10 cellular contexts compared by ENCODE assay signal in the genomic region with DNA sequence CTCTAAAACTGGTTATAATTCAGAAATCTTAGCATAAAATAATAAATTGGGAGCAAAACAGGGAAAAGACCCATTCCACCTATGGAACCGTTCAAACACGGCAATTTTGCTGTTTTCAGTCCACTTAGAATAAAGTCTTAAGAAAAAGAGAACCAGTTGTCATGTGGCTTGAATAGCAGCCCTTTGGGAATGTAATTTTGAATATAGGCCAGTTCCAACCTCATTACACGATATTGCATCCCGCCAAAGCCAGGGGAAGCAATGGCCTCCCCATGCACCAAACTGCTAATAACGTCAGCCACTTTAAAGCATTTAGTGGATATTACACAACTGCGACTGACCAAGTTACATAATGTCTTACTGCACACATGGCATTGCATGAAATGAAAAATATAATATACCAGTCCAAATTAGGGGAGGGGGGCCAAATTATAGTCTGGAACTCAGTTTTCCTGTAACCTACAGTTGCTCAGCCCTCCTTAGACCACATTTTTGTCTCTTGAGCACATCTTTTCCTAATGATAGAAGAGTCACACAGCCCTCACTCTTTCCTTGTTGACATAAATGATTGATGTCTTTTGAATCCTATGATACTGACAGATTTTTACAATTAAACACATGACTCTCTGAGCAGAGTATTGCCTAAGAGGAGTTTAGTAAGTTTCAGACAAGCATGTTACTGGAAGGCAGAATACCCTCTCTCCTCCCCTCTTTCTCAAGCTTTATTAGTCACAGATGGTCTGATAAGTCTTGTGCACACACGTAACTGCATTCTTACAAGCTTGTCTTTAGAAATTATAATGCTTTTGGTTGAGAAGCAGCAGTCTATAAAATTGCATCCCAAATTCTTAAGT. TPM values are rescaled to one million over a fixed set of nuclear protein-coding genes. Genes with fewer than 3 reads are reported as not detected.
A peak's percentile ranks its signal among the peaks of the same experiment; 100 is the strongest.
DNase-seq lines count a peak whose midpoint lies in the region; ATAC-seq and TF ChIP-seq lines count a peak whose summit lies in the region.
"Had no signal": no experiment of that assay in that cellular context is flagged by ENCODE, and none has a peak within 500 bp of the region (broad histone marks: within the 10 kb centered on the region; RNA-seq: fewer than 3 reads in every experiment).

No MANE protein-coding gene starts in this region.

- H3K36me3 ChIP-seq in prostate gland, result no peaks in the 10 kb centered on the region

- 34% methylated on average over 7 of the region's 7 CpGs for WGBS in prostate gland

- H3K27ac ChIP-seq in prostate gland, result peak overlapping the region; percentile 65 to 79
- H3K27ac ChIP-seq: 22Rv1 had no signal

- ATAC-seq in SK-N-SH treated with all-trans-retinoic acid at 6 μM for 48 hours (peak; percentile 70), HG02678 (IDR thresholded peaks at IDR 0.05; ENCODE audit: unreplicated experiment) (no peak)

- no peak for TF ChIP-seq CTCF in fibroblast of mammary gland (conservative IDR thresholded peaks at IDR 0.05; ENCODE audit: control insufficient read depth, insufficient read depth, low read depth, low read length)
- no peak for TF ChIP-seq CTCF in prostate gland (IDR thresholded peaks at IDR 0.05)
- no peak for TF ChIP-seq CTCF in GM20000 (IDR thresholded peaks at IDR 0.05; ENCODE audit: extremely low read depth, missing control alignments)

- H3K4me3 ChIP-seq in fibroblast of mammary gland (ENCODE audit: control insufficient read depth, low read depth, low read length) (peak overlapping the region; percentile 62), prostate gland (no peak overlapping the region)

- intact Hi-C loops in prostate gland (cut with DNase I), result no loop called here

- H3K27me3 ChIP-seq in prostate gland (replicated peaks; ENCODE audit: insufficient read depth), result no peaks in the 10 kb centered on the region

- DNase-seq in DMS53 (lab: John Stamatoyannopoulos, UW) (peak; percentile 7), DMS53 treated with DMSO at 0.1 percent for 48 hours (lab: John Stamatoyannopoulos, UW; ENCODE audit: unreplicated experiment) (no peak), fibroblast of mammary gland (ENCODE audit: low read depth) (peak; percentile 100), prostate gland (ENCODE audit: low spot score) (peak; percentile 43), GM20000 (ENCODE audit: low spot score) (no peak)
- DNase-seq in activated CD4-positive, alpha-beta T cell treated with anti-CD3 and anti-CD28 coated beads, Interleukin-2, amount 50 U/mL, for 48 hours, result no peak

- no peaks in the 10 kb centered on the region for H3K9me3 ChIP-seq in prostate gland

- H3K4me1 ChIP-seq in prostate gland (replicated peaks), result no peaks in the 10 kb centered on the region

- no peak for TF ChIP-seq POLR2A in prostate gland (IDR thresholded peaks at IDR 0.05)

TF ChIP-seq in SK-N-SH treated with all-trans-retinoic acid at 6 μM for 48 hours, 23 proteins besides CTCF, POLR2A, EP300 and RAD21:
- TF ChIP-seq ARNTL (CRISPR knock-in tag; IDR thresholded peaks at IDR 0.05; ENCODE audit: borderline replicate concordance, low read depth) (no peak), ZFP30 (CRISPR knock-in tag; IDR thresholded peaks at IDR 0.05) (no peak), CSDC2 (CRISPR knock-in tag; IDR thresholded peaks at IDR 0.05) (no peak), ZFP3 (CRISPR knock-in tag; IDR thresholded peaks at IDR 0.05) (no peak), PPARA (CRISPR knock-in tag; IDR thresholded peaks at IDR 0.05; ENCODE audit: borderline replicate concordance) (no peak), ISL1 (CRISPR knock-in tag; IDR thresholded peaks at IDR 0.05) (peak; percentile 93)
- TF ChIP-seq, protein P1, sequence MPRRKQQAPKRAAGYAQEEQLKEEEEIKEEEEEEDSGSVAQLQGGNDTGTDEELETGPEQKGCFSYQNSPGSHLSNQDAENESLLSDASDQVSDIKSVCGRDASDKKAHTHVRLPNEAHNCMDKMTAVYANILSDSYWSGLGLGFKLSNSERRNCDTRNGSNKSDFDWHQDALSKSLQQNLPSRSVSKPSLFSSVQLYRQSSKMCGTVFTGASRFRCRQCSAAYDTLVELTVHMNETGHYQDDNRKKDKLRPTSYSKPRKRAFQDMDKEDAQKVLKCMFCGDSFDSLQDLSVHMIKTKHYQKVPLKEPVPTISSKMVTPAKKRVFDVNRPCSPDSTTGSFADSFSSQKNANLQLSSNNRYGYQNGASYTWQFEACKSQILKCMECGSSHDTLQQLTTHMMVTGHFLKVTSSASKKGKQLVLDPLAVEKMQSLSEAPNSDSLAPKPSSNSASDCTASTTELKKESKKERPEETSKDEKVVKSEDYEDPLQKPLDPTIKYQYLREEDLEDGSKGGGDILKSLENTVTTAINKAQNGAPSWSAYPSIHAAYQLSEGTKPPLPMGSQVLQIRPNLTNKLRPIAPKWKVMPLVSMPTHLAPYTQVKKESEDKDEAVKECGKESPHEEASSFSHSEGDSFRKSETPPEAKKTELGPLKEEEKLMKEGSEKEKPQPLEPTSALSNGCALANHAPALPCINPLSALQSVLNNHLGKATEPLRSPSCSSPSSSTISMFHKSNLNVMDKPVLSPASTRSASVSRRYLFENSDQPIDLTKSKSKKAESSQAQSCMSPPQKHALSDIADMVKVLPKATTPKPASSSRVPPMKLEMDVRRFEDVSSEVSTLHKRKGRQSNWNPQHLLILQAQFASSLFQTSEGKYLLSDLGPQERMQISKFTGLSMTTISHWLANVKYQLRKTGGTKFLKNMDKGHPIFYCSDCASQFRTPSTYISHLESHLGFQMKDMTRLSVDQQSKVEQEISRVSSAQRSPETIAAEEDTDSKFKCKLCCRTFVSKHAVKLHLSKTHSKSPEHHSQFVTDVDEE (CRISPR knock-in tag; IDR thresholded peaks at IDR 0.05), result peak; percentile 68

RNA-seq across cellular contexts. Expression of a gene that starts 1.0 kb away (rescaled TPM):
- total RNA-seq in prostate gland, result 10 to 100 TPM; 12.8 to 15.8 TPM

RNA-seq across cellular contexts. Expression of a gene that starts 31.9 kb away (rescaled TPM):
- not detected for total RNA-seq in prostate gland
- total RNA-seq: urinary bladder had no signal

Comparison
In these comparisons a context has a peak if more than half of its experiments do, and no peak if none do; other contexts are left out.
1. DNase-seq: peak in DMS53 (single experiment), fibroblast of mammary gland (single experiment) and prostate gland (single experiment); none in DMS53 treated with DMSO at 0.1 percent for 48 hours (single experiment), GM20000 (single experiment) and activated CD4-positive, alpha-beta T cell treated with anti-CD3 and anti-CD28 coated beads, Interleukin-2, amount 50 U/mL, for 48 hours (0 of 2).